Comparison of ENCODE assay signal across 15 cellular contexts in genomic region chr9:124354364-124355031, GRCh38.
A peak's percentile ranks its signal among the peaks of the same experiment; 100 is the strongest.
DNase-seq lines count a peak whose midpoint lies in the region; TF ChIP-seq lines count a peak whose summit lies in the region.
"Had no signal": no experiment of that assay in that cellular context is flagged by ENCODE, and none has a peak within 500 bp of the region (broad histone marks: within the 10 kb centered on the region; RNA-seq: fewer than 3 reads in every experiment).

No MANE protein-coding gene starts in this region.

- DNase-seq in AG04450 (ENCODE audit: low read depth, low spot score) = no peak
- DNase-seq in GM13976 (ENCODE audit: low spot score) = peak; percentile 19
- no peak for DNase-seq in chondrocyte (ENCODE audit: low spot score)
- DNase-seq in mesothelial cell of epicardium (ENCODE audit: low spot score in 2 of 2, unreplicated experiment in 2 of 2) = no peak
- no peak for DNase-seq in sigmoid colon
- DNase-seq in cortex of kidney (lab: John Stamatoyannopoulos, UW) = no peak
- DNase-seq in activated naive CD4-positive, alpha-beta T cell (lab: John Stamatoyannopoulos, UW) = no peak
- no peak for DNase-seq in putamen (ENCODE audit: low spot score)
- DNase-seq: activated CD4-positive, alpha-beta T cell treated with anti-CD3 and anti-CD28 coated beads, Interleukin-2, amount 50 U/mL, for 1 hour; effector memory CD4-positive, alpha-beta T cell; foreskin keratinocyte; GOT3; NCI-H2171; NK-92 treated with Interleukin-12 subunit alpha and Interleukin-12 subunit beta, amount 100 ng/mL, for 24 hours; SIG-M5 had no signal

- no peak for TF ChIP-seq EP300 in sigmoid colon (IDR thresholded peaks at IDR 0.05)

- H3K27me3 Mint-ChIP-seq in chondrocyte (ENCODE audit: low read depth) (no peaks in the 10 kb centered on the region), mesothelial cell of epicardium (ENCODE audit: low read depth) (no peaks in the 10 kb centered on the region)

- intact Hi-C loops in sigmoid colon (cut with DNase I) = no loop called here

- no peak for TF ChIP-seq POLR2A in sigmoid colon (IDR thresholded peaks at IDR 0.05)

- H3K4me3 Mint-ChIP-seq in chondrocyte (ENCODE audit: unreplicated experiment) (no peak overlapping the region), mesothelial cell of epicardium (no peak overlapping the region)

- H3K4me1 Mint-ChIP-seq in chondrocyte (ENCODE audit: low read depth) = peaks cover 27% of the 10 kb centered on the region
- H3K4me1 Mint-ChIP-seq in mesothelial cell of epicardium = no peaks in the 10 kb centered on the region

- H3K9me3 Mint-ChIP-seq in chondrocyte (ENCODE audit: low read depth) = no peaks in the 10 kb centered on the region
- no peaks in the 10 kb centered on the region for H3K9me3 Mint-ChIP-seq in mesothelial cell of epicardium

- H3K36me3 Mint-ChIP-seq in chondrocyte (ENCODE audit: low read depth) (peaks cover 36% of the 10 kb centered on the region), mesothelial cell of epicardium (peaks cover 32% of the 10 kb centered on the region)

- in situ Hi-C loops in GM13976 (cut with MboI; ENCODE audit: low sequenced_read_pairs, unreplicated experiment) = no loop called here

- 91 to 92% methylated on average over 17 of the region's 17 CpGs for WGBS in sigmoid colon, 2 donors

- CTCF ChIA-PET in AG04450 (lab: Charles Lee) = no interaction called here

- H3K4me3 ChIP-seq in AG04450 (ENCODE audit: low read depth, low read length) (no peak overlapping the region), sigmoid colon (no peak overlapping the region)

- no peaks in the 10 kb centered on the region for H3K9me3 ChIP-seq in AG04450 (ENCODE audit: control insufficient read depth, insufficient read depth, low read length)
- H3K9me3 ChIP-seq in sigmoid colon = no peaks in the 10 kb centered on the region

- peaks cover 4 to 74% (median 43%) of the 10 kb centered on the region in 4 donors for H3K36me3 ChIP-seq in sigmoid colon

- TF ChIP-seq CTCF in AG04450 (IDR thresholded peaks at IDR 0.05; ENCODE audit: low read depth, low read length) (no peak), GM13976 (IDR thresholded peaks at IDR 0.05; ENCODE audit: borderline replicate concordance, control extremely low read depth, extremely low read depth, insufficient read depth, missing control alignments) (no peak), chondrocyte (IDR thresholded peaks at IDR 0.05) (no peak), mesothelial cell of epicardium (IDR thresholded peaks at IDR 0.05; ENCODE audit: unreplicated experiment) (no peak), sigmoid colon (IDR thresholded peaks at IDR 0.05) (no peak)

- H3K27ac Mint-ChIP-seq in chondrocyte (ENCODE audit: unreplicated experiment) = peak overlapping the region; percentile 70
- peak overlapping the region; percentile 16 for H3K27ac Mint-ChIP-seq in mesothelial cell of epicardium

- H3K27me3 ChIP-seq in AG04450 (ENCODE audit: control insufficient read depth, insufficient read depth, low read length) (no peaks in the 10 kb centered on the region), sigmoid colon (no peaks in the 10 kb centered on the region)
- H3K27me3 ChIP-seq: foreskin keratinocyte had no signal

- H3K4me1 ChIP-seq in sigmoid colon = peaks cover 0 to 3% (median 0%) of the 10 kb centered on the region in 4 donors
- H3K4me1 ChIP-seq: foreskin keratinocyte had no signal

- POLR2A ChIA-PET in AG04450 (lab: Yijun Ruan, JAX) = no interaction called here

- H3K27ac ChIP-seq in AG04450 (ENCODE audit: low read depth, low read length) (peak overlapping the region; percentile 75), sigmoid colon (peak overlapping the region in 1 of 4 donors; percentile 3)
- H3K27ac ChIP-seq: foreskin keratinocyte had no signal
